Comparison of ENCODE assay signal across 1 cellular context in the genomic region with DNA sequence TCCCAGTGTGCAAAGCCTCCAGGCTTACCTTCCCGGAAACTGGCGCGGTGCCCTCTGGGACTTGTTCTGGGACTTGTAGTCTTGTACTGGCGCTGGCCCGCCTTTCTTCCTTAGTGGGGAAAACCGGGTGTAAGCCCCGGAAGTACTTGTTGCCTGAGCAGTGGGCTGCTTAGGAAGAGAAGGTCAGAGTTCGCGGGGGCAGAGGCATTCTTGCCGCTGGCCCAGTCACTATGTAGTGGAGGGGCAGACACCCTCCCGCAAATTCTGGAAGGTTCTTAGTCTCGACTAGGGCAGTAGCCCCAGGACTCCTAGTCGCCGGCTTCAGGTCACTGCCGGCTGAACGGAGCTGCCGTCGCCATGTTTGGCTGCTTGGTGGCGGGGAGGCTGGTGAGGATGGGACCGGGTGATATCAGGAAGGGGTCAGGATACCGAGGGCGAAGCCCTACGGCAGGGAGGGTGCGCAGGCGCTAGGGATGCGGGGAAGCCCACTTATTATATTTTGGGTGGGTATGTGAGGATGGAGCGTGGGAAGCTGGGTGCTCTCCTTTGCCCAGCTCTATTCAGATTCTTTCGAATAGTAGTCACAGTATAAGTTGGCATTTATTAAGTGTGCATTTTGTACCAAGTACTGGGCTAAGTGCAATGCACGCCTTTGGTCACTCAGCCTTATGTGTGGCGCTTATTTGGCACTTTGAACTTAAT.
TF ChIP-seq lines count a peak whose summit lies in the region.

Gene HIKESHI (plus strand): TSS at position 149 of the 702 bp plus-strand sequence. CDS start 209 bp downstream, at position 358.

TF ChIP-seq in GM12878, 131 proteins besides CTCF, POLR2A, EP300 and RAD21 (continued from another document and continues in another):
- TF ChIP-seq BCLAF1 (IDR thresholded peaks at IDR 0.05) (no peak), NR2F1 (conservative IDR thresholded peaks at IDR 0.05) (peak; percentile 98), SRF (IDR thresholded peaks at IDR 0.05; ENCODE audit: low read depth in 2 of 2, low read length in 2 of 2) (peak; percentile 36 to 89; a peak in 2 of 4 replicates), GATAD2B (conservative IDR thresholded peaks at IDR 0.05; ENCODE audit: low read depth) (peak; percentile 86), ZBED1 (IDR thresholded peaks at IDR 0.05; ENCODE audit: borderline replicate concordance) (no peak), TAF1 (IDR thresholded peaks at IDR 0.05; ENCODE audit: borderline replicate concordance, low read depth, low read length) (peak; percentile 77), MXI1 (IDR thresholded peaks at IDR 0.05; ENCODE audit: low read depth, low read length) (no peak), TBL1XR1 (IDR thresholded peaks at IDR 0.05; ENCODE audit: low read depth, low read length) (peak; percentile 95), NR2C1 (IDR thresholded peaks at IDR 0.05) (peak; percentile 100), KAT2A (conservative IDR thresholded peaks at IDR 0.05; ENCODE audit: control insufficient read depth, low read depth, low read length) (no peak), LARP7 (IDR thresholded peaks at IDR 0.05) (peak; percentile 84), SMAD5 (IDR thresholded peaks at IDR 0.05; ENCODE audit: low read depth) (peak; percentile 28; the same call in 1 of the 2 replicates), NFIC (IDR thresholded peaks at IDR 0.05; ENCODE audit: low read depth, low read length) (no peak; the same call in 1 of the 2 replicates), CEBPB (IDR thresholded peaks at IDR 0.05; ENCODE audit: borderline replicate concordance in 1 of 2, low read depth in 2 of 2, low read length in 2 of 2) (no peak), CREM (IDR thresholded peaks at IDR 0.05; ENCODE audit: low read depth) (peak; percentile 96), SMAD1 (IDR thresholded peaks at IDR 0.05; ENCODE audit: low read depth, partially characterized antibody) (peak; percentile 45), CBX3 (IDR thresholded peaks at IDR 0.05; ENCODE audit: borderline replicate concordance, low read depth) (no peak), CHD4 (IDR thresholded peaks at IDR 0.05) (no peak), NFYA (IDR thresholded peaks at IDR 0.05; ENCODE audit: borderline replicate concordance, low read depth, low read length) (no peak), TCF7 (IDR thresholded peaks at IDR 0.05; ENCODE audit: borderline replicate concordance) (0 out of 2 replicates have a peak, but pooled peaks have one; percentile 51), SP1 (IDR thresholded peaks at IDR 0.05; ENCODE audit: low read depth, low read length) (no peak), SUPT20H (IDR thresholded peaks at IDR 0.05; ENCODE audit: borderline replicate concordance, control insufficient read depth, low read depth, low read length) (no peak), TARDBP (IDR thresholded peaks at IDR 0.05; ENCODE audit: borderline replicate concordance) (peak; percentile 97), ZNF622 (IDR thresholded peaks at IDR 0.05) (no peak), SMARCA5 (IDR thresholded peaks at IDR 0.05) (peak; percentile 31; the same call in 1 of the 2 replicates), ZSCAN29 (IDR thresholded peaks at IDR 0.05) (no peak), MTA2 (IDR thresholded peaks at IDR 0.05; ENCODE audit: low read depth) (peak; percentile 98), POU2F2 (IDR thresholded peaks at IDR 0.05; ENCODE audit: borderline replicate concordance, low read depth, low read length) (peak; percentile 49; the same call in 1 of the 3 replicates), ZZZ3 (IDR thresholded peaks at IDR 0.05; ENCODE audit: control insufficient read depth, insufficient read length, low read depth) (no peak), SIX5 (IDR thresholded peaks at IDR 0.05; ENCODE audit: low read depth, low read length, severe bottlenecking) (peak; percentile 100), ZNF274 (IDR thresholded peaks at IDR 0.05; ENCODE audit: insufficient read depth, insufficient read length) (no peak), NRF1 (conservative IDR thresholded peaks at IDR 0.05; ENCODE audit: low read depth, low read length) (no peak), IKZF2 (IDR thresholded peaks at IDR 0.05) (peak; percentile 81 to 84), CUX1 (IDR thresholded peaks at IDR 0.05; ENCODE audit: insufficient replicate concordance, low read depth, low read length) (no peak), MTA3 (IDR thresholded peaks at IDR 0.05; ENCODE audit: borderline replicate concordance, low read length) (no peak; the same call in 1 of the 2 replicates), E2F8 (IDR thresholded peaks at IDR 0.05; ENCODE audit: low read depth, partially characterized antibody) (peak; percentile 80), TCF3 (IDR thresholded peaks at IDR 0.05; ENCODE audit: borderline replicate concordance, insufficient read depth, low read depth, low read length) (no peak)
- TF ChIP-seq, protein P1, sequence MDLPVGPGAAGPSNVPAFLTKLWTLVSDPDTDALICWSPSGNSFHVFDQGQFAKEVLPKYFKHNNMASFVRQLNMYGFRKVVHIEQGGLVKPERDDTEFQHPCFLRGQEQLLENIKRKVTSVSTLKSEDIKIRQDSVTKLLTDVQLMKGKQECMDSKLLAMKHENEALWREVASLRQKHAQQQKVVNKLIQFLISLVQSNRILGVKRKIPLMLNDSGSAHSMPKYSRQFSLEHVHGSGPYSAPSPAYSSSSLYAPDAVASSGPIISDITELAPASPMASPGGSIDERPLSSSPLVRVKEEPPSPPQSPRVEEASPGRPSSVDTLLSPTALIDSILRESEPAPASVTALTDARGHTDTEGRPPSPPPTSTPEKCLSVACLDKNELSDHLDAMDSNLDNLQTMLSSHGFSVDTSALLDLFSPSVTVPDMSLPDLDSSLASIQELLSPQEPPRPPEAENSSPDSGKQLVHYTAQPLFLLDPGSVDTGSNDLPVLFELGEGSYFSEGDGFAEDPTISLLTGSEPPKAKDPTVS (IDR thresholded peaks at IDR 0.05; ENCODE audit: low read depth, low read length) = peak; percentile 93
- TF ChIP-seq, protein P2, sequence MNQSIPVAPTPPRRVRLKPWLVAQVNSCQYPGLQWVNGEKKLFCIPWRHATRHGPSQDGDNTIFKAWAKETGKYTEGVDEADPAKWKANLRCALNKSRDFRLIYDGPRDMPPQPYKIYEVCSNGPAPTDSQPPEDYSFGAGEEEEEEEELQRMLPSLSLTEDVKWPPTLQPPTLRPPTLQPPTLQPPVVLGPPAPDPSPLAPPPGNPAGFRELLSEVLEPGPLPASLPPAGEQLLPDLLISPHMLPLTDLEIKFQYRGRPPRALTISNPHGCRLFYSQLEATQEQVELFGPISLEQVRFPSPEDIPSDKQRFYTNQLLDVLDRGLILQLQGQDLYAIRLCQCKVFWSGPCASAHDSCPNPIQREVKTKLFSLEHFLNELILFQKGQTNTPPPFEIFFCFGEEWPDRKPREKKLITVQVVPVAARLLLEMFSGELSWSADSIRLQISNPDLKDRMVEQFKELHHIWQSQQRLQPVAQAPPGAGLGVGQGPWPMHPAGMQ (IDR thresholded peaks at IDR 0.05; ENCODE audit: borderline replicate concordance) = no peak
- TF ChIP-seq, protein P3, sequence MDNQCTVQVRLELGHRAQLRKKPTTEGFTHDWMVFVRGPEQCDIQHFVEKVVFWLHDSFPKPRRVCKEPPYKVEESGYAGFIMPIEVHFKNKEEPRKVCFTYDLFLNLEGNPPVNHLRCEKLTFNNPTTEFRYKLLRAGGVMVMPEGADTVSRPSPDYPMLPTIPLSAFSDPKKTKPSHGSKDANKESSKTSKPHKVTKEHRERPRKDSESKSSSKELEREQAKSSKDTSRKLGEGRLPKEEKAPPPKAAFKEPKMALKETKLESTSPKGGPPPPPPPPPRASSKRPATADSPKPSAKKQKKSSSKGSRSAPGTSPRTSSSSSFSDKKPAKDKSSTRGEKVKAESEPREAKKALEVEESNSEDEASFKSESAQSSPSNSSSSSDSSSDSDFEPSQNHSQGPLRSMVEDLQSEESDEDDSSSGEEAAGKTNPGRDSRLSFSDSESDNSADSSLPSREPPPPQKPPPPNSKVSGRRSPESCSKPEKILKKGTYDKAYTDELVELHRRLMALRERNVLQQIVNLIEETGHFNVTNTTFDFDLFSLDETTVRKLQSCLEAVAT (IDR thresholded peaks at IDR 0.05) = peak; percentile 74
- TF ChIP-seq, protein P4, sequence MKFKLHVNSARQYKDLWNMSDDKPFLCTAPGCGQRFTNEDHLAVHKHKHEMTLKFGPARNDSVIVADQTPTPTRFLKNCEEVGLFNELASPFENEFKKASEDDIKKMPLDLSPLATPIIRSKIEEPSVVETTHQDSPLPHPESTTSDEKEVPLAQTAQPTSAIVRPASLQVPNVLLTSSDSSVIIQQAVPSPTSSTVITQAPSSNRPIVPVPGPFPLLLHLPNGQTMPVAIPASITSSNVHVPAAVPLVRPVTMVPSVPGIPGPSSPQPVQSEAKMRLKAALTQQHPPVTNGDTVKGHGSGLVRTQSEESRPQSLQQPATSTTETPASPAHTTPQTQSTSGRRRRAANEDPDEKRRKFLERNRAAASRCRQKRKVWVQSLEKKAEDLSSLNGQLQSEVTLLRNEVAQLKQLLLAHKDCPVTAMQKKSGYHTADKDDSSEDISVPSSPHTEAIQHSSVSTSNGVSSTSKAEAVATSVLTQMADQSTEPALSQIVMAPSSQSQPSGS (IDR thresholded peaks at IDR 0.05; ENCODE audit: low read length) = no peak
